Comparison of ENCODE assay signal across 1 cellular context in the genomic region with DNA sequence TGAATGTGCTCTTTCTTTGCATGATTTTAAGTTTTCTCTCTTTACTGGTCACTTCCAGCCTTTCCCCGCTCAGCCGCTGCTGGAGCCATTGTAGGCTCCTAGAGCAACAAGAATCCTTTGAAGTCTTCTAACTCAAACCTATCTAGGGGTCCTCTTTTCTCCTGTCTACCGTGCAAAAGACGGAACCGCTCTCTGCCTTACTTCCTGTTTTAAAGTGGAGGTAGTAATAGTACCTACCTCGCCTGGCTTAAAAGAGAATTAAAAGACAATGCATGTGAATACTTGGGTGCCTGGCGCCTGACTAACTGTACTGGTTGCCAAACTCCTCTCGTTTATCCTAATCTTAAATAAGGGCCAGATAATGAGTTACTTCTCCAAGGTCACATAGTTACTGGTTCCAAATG.
TF ChIP-seq lines count a peak whose summit lies in the region.

No MANE protein-coding gene starts in this region.

TF ChIP-seq in K562, 482 proteins besides CTCF, POLR2A, EP300 and RAD21 (continued from another document):
- TF ChIP-seq SPI1 (IDR thresholded peaks at IDR 0.05; ENCODE audit: borderline replicate concordance, low read depth, low read length) = 0 out of 2 replicates have a peak, but pooled peaks have one; percentile 31
- TF ChIP-seq ZNF41 (CRISPR knock-in tag; conservative IDR thresholded peaks at IDR 0.05) = no peak
